8 cellular contexts compared by ENCODE assay signal in genomic region chr19:56066152-56067023, GRCh38. TPM values are rescaled to one million over a fixed set of nuclear protein-coding genes. Genes with fewer than 3 reads are reported as not detected.
A peak's percentile ranks its signal among the peaks of the same experiment; 100 is the strongest.
DNase-seq lines count a peak whose midpoint lies in the region; ATAC-seq and TF ChIP-seq lines count a peak whose summit lies in the region.

No MANE protein-coding gene starts in this region.

- H3K27me3 ChIP-seq in cardiac muscle cell (no peaks in the 10 kb centered on the region), prostate gland (replicated peaks; ENCODE audit: insufficient read depth) (no peaks in the 10 kb centered on the region), aorta (ENCODE audit: control insufficient read depth in 1 of 2, insufficient read depth in 2 of 2, low read length in 1 of 2) (no peaks in the 10 kb centered on the region)

- H3K4me1 ChIP-seq in cardiac muscle cell (ENCODE audit: low read depth) = no peaks in the 10 kb centered on the region
- no peaks in the 10 kb centered on the region for H3K4me1 ChIP-seq in prostate gland (replicated peaks)
- H3K4me1 ChIP-seq in aorta (ENCODE audit: control insufficient read depth in 1 of 2, insufficient read depth in 2 of 2, low read length in 2 of 2) = no peaks in the 10 kb centered on the region

- no peaks in the 10 kb centered on the region for H3K9me3 Mint-ChIP-seq in activated naive CD4-positive, alpha-beta T cell treated with anti-CD3 and anti-CD28 coated beads, Interleukin-2, amount 10 ng/mL, durations not matched to agents 7 days and 5 days

- no peaks in the 10 kb centered on the region for H3K9me3 ChIP-seq in cardiac muscle cell (ENCODE audit: low read depth)
- no peaks in the 10 kb centered on the region for H3K9me3 ChIP-seq in prostate gland
- H3K9me3 ChIP-seq in aorta (ENCODE audit: control insufficient read depth, low read length) = peaks cover 2% of the 10 kb centered on the region

- no peak overlapping the region for H3K4me3 ChIP-seq in cardiac muscle cell
- H3K4me3 ChIP-seq in prostate gland = peak overlapping the region in 1 of 2 donors; percentile 15
- no peak overlapping the region for H3K4me3 ChIP-seq in aorta (ENCODE audit: low read length in 2 of 2)

- no peak overlapping the region for H3K27ac Mint-ChIP-seq in activated naive CD4-positive, alpha-beta T cell treated with anti-CD3 and anti-CD28 coated beads, Interleukin-2, amount 10 ng/mL, durations not matched to agents 7 days and 5 days

- H3K27ac ChIP-seq in cardiac muscle cell = no peak overlapping the region
- no peak overlapping the region for H3K27ac ChIP-seq in prostate gland
- no peak overlapping the region for H3K27ac ChIP-seq in aorta (ENCODE audit: low read depth in 1 of 2, low read length in 2 of 2)

- peaks cover 19% of the 10 kb centered on the region for H3K27me3 Mint-ChIP-seq in activated naive CD4-positive, alpha-beta T cell treated with anti-CD3 and anti-CD28 coated beads, Interleukin-2, amount 10 ng/mL, durations not matched to agents 7 days and 5 days

- DNase-seq in GM03348 (ENCODE audit: low spot score) (peak; percentile 92), HuH-7.5 (ENCODE audit: low spot score) (peak; percentile 92), SHP77 (lab: John Stamatoyannopoulos, UW) (peak; percentile 46 to 63), cardiac muscle cell (ENCODE audit: low read depth in 1 of 2, low spot score in 1 of 2) (peak; percentile 56 to 70), prostate gland (ENCODE audit: low spot score) (peak; percentile 44), aorta (peak; percentile 71 to 90)
- peak; percentile 76 for DNase-seq in activated naive CD4-positive, alpha-beta T cell treated with anti-CD3 and anti-CD28 coated beads, Interleukin-2, amount 10 ng/mL, durations not matched to agents 7 days and 5 days

- H3K4me1 Mint-ChIP-seq in activated naive CD4-positive, alpha-beta T cell treated with anti-CD3 and anti-CD28 coated beads, Interleukin-2, amount 10 ng/mL, durations not matched to agents 7 days and 5 days = peaks cover 13% of the 10 kb centered on the region

- peak overlapping the region; percentile 59 for H3K4me3 Mint-ChIP-seq in activated naive CD4-positive, alpha-beta T cell treated with anti-CD3 and anti-CD28 coated beads, Interleukin-2, amount 10 ng/mL, durations not matched to agents 7 days and 5 days

- ATAC-seq in aorta (ENCODE audit: low FRiP score) (peak; percentile 74), GM18873 (IDR thresholded peaks at IDR 0.05; ENCODE audit: low FRiP score, unreplicated experiment) (no peak)

- intact Hi-C loops in prostate gland (cut with DNase I) (no loop called here), aorta (cut with DNase I) (no loop called here)

- TF ChIP-seq CTCF in cardiac muscle cell (IDR thresholded peaks at IDR 0.05; ENCODE audit: low read depth, low read length) = peak; percentile 91
- TF ChIP-seq CTCF in prostate gland (IDR thresholded peaks at IDR 0.05) = peak; percentile 55 to 79 (median 62)

- TF ChIP-seq POLR2A in prostate gland (IDR thresholded peaks at IDR 0.05) = no peak

- no peaks in the 10 kb centered on the region for H3K36me3 Mint-ChIP-seq in activated naive CD4-positive, alpha-beta T cell treated with anti-CD3 and anti-CD28 coated beads, Interleukin-2, amount 10 ng/mL, durations not matched to agents 7 days and 5 days

- H3K36me3 ChIP-seq in cardiac muscle cell = no peaks in the 10 kb centered on the region
- no peaks in the 10 kb centered on the region for H3K36me3 ChIP-seq in prostate gland
- H3K36me3 ChIP-seq in aorta (ENCODE audit: control insufficient read depth in 1 of 2, insufficient read depth in 2 of 2, low read length in 1 of 2) = no peaks in the 10 kb centered on the region

- 4% methylated on average over 39 of the region's 39 CpGs for WGBS in prostate gland
- 3 to 4% methylated on average over 39 of the region's 39 CpGs for WGBS in aorta, 2 donors

- CTCF ChIA-PET in activated naive CD4-positive, alpha-beta T cell treated with anti-CD3 and anti-CD28 coated beads, Interleukin-2, amount 10 ng/mL, durations not matched to agents 7 days and 5 days (lab: Charles Lee) = interaction anchor here (0.7 to 2.7 kb wide), 15 partner anchors 9 to 285 kb away, joined by 3 to 32 read pairs (median 5); no protein-coding TSS in a partner anchor

RNA-seq across cellular contexts. Expression of gene ZNF787, which starts 54.7 kb away (rescaled TPM):
- total RNA-seq in cardiac muscle cell = 43.0 and 45.5 TPM in 2 replicates
- 29.2 and 34.9 TPM in 2 replicates for polyA plus RNA-seq in cardiac muscle cell
- total RNA-seq in prostate gland = 10 to 100 TPM; 28.2 to 47.5 TPM
- 10 to 100 TPM; 23.9 to 25.5 TPM for total RNA-seq in aorta
- 10 to 100 TPM in 1 of 2 donors, 1 to 10 TPM in 1; 6.6 to 12.1 TPM for polyA plus RNA-seq in aorta
